Comparison of ENCODE assay signal across 33 cellular contexts in genomic region chr17:5024604-5025003, GRCh38. TPM values are rescaled to one million over a fixed set of nuclear protein-coding genes. Genes with fewer than 3 reads are reported as not detected.
"Had no signal": no experiment of that assay in that cellular context is flagged by ENCODE, and none has a peak within 500 bp of the region (broad histone marks: within the 10 kb centered on the region; RNA-seq: fewer than 3 reads in every experiment).

No MANE protein-coding gene starts in this region.

- H3K9me3 ChIP-seq: neutrophil, pancreas, prostate gland, thoracic aorta had no signal

- H3K4me3 Mint-ChIP-seq: activated naive CD8-positive, alpha-beta T cell; activated T-cell treated with anti-CD3 and anti-CD28 coated beads, Interleukin-2, amount 50 U/mL, for 72 hours; central memory CD8-positive, alpha-beta T cell; memory B cell; nephron; T-helper 1 cell treated with Interleukin-12 subunit alpha and Interleukin-12 subunit beta and Interleukin-4 antibody, amounts not matched to agents 30 μg/mL and 1 μg/mL, for 36 hours had no signal

- H3K4me1 Mint-ChIP-seq: memory B cell, nephron had no signal

- DNase-seq: activated CD4-positive, alpha-beta T cell treated with anti-CD3 and anti-CD28 coated beads for 48 hours; activated CD4-positive, alpha-beta T cell treated with anti-CD3 and anti-CD28 coated beads, Interleukin-2, amount 50 U/mL, for 48 hours; activated effector memory CD4-positive, alpha-beta T cell treated with Interleukin-2 at 50 U/mL for 16 hours; activated naive CD4-positive, alpha-beta T cell treated with Interleukin-2 at 50 U/mL for 16 hours; activated T-cell treated with anti-CD3 and anti-CD28 coated beads, Interleukin-2, amount 50 U/mL, for 72 hours; anterior cingulate cortex; dermis blood vessel endothelial cell; effector CD4-positive, alpha-beta T cell; glutamatergic neuron; left cardiac atrium; pancreas; retina; stimulated activated CD4-positive, alpha-beta T cell treated with anti-CD3 and anti-CD28 coated beads, Interleukin-12 subunit alpha, Interleukin-12 subunit beta, amount 100 ng/mL, for 4 hours; stimulated activated CD4-positive, alpha-beta T cell treated with anti-CD3 and anti-CD28 coated beads, Interleukin-4, amount 100 ng/mL, for 1 hour; stimulated activated naive CD8-positive, alpha-beta T cell treated with anti-CD3 and anti-CD28 coated beads, Interleukin-15, Interleukin-2, amounts not matched to agents 100 U/mL and 50 U/mL, for 24 hours; T-helper 9 cell; trophoblast cell had no signal

- ATAC-seq: activated CD4-positive, CD25-positive, alpha-beta regulatory T cell treated with anti-CD3 and anti-CD28 coated beads, Interleukin-2, amount 50 U/mL, for 24 hours; activated T-cell treated with anti-CD3 and anti-CD28 coated beads, Interleukin-2, amount 50 U/mL, for 72 hours; left cardiac atrium; stimulated activated naive CD8-positive, alpha-beta T cell treated with anti-CD3 and anti-CD28 coated beads, Interleukin-15, Interleukin-2, amounts not matched to agents 100 U/mL and 50 U/mL, for 24 hours had no signal

- H3K27me3 Mint-ChIP-seq: activated naive CD8-positive, alpha-beta T cell; central memory CD8-positive, alpha-beta T cell; memory B cell had no signal

- H3K4me1 ChIP-seq: pancreas, prostate gland had no signal

- H3K4me3 ChIP-seq: pancreas, prostate gland, skin epidermis, thoracic aorta had no signal

- H3K36me3 Mint-ChIP-seq: activated naive CD8-positive, alpha-beta T cell had no signal

- H3K9me3 Mint-ChIP-seq: activated T-cell treated with anti-CD3 and anti-CD28 coated beads, Interleukin-2, amount 50 U/mL, for 72 hours; central memory CD8-positive, alpha-beta T cell; memory B cell; nephron; T-helper 1 cell treated with Interleukin-12 subunit alpha and Interleukin-12 subunit beta and Interleukin-4 antibody, amounts not matched to agents 30 μg/mL and 1 μg/mL, for 36 hours had no signal

- H3K27ac Mint-ChIP-seq: activated naive CD8-positive, alpha-beta T cell; activated T-cell treated with anti-CD3 and anti-CD28 coated beads, Interleukin-2, amount 50 U/mL, for 72 hours; nephron; T-helper 1 cell treated with Interleukin-12 subunit alpha and Interleukin-12 subunit beta and Interleukin-4 antibody, amounts not matched to agents 30 μg/mL and 1 μg/mL, for 36 hours had no signal

- H3K27ac ChIP-seq: neutrophil, pancreas, prostate gland, skin epidermis, thoracic aorta, VCaP had no signal

- H3K27me3 ChIP-seq: neutrophil, pancreas had no signal

RNA-seq across cellular contexts. Expression of gene SLC52A1, which starts 10.6 kb away (rescaled TPM):
- total RNA-seq: frontal cortex, pancreas, sciatic nerve, subcutaneous adipose tissue, thoracic aorta had no signal
- polyA plus RNA-seq: adipose tissue had no signal

RNA-seq across cellular contexts. Expression of gene INCA1, which starts 27.3 kb away (rescaled TPM):
- total RNA-seq: epithelial cell of proximal tubule, frontal cortex had no signal
